8 cellular contexts compared by ENCODE assay signal in genomic region chrX:104098151-104098808, GRCh38. TPM values are rescaled to one million over a fixed set of nuclear protein-coding genes. Genes with fewer than 3 reads are reported as not detected.
DNase-seq lines count a peak whose midpoint lies in the region; ATAC-seq and TF ChIP-seq lines count a peak whose summit lies in the region.

No MANE protein-coding gene starts in this region.

- peaks cover 0 to 1% (median 0%) of the 10 kb centered on the region in 4 donors for H3K27me3 ChIP-seq in liver (ENCODE audit: control insufficient read depth in 4 of 4, insufficient read depth in 4 of 4, low read length in 3 of 4)
- peaks cover 0 to 10% (median 0%) of the 10 kb centered on the region in 3 donors for H3K27me3 ChIP-seq in stomach

- H3K27ac ChIP-seq in liver (ENCODE audit: low read depth in 1 of 2, low read length in 2 of 2) (no peak overlapping the region), stomach (no peak overlapping the region)

- no peak overlapping the region for H3K9ac ChIP-seq in liver (ENCODE audit: low read depth in 1 of 2, low read length in 2 of 2)

- H3K36me3 ChIP-seq in liver (ENCODE audit: control insufficient read depth in 4 of 4, insufficient read depth in 3 of 4, low read depth in 1 of 4, low read length in 3 of 4) (no peaks in the 10 kb centered on the region), stomach (no peaks in the 10 kb centered on the region)

- H3K27ac Mint-ChIP-seq in T-helper 17 cell = no peak overlapping the region

- H3K9me3 ChIP-seq in T-helper 17 cell (ENCODE audit: control insufficient read depth, low read length, poor library complexity, severe bottlenecking) (no peaks in the 10 kb centered on the region), liver (ENCODE audit: control insufficient read depth in 4 of 4, low read length in 3 of 4) (no peaks in the 10 kb centered on the region), stomach (no peaks in the 10 kb centered on the region)

- H3K4me1 Mint-ChIP-seq in T-helper 17 cell = no peaks in the 10 kb centered on the region

- H3K36me3 Mint-ChIP-seq in T-helper 17 cell (ENCODE audit: low read depth) = no peaks in the 10 kb centered on the region

- DNase-seq in activated T-cell treated with anti-CD3 and anti-CD28 coated beads for 1 hour (ENCODE audit: low read depth) (peak; percentile 28), NCI-H187 treated with DMSO at 0.1 percent for 48 hours (lab: John Stamatoyannopoulos, UW) (peak; percentile 27), T-helper 17 cell (peak; percentile 15 to 31 (median 16)), cerebellar cortex (ENCODE audit: low spot score) (peak; percentile 89), stomach (peak; percentile 43)
- DNase-seq in activated T-cell treated with anti-CD3 and anti-CD28 coated beads, Interleukin-2, amount 50 U/mL, for 1 hour = no peak

- under 1% methylated on average over 4 of the region's 4 CpGs for WGBS in liver
- 0 to 6% (median 1%) methylated on average over 4 of the region's 4 CpGs for WGBS in stomach, 5 donors

- TF ChIP-seq POLR2A in stomach (IDR thresholded peaks at IDR 0.05) = no peak

- ATAC-seq in HG02642 (IDR thresholded peaks at IDR 0.05; ENCODE audit: poor library complexity, unreplicated experiment) = peak; percentile 53
- ATAC-seq in T-helper 17 cell = peak; percentile 73

- no peak for TF ChIP-seq EP300 in stomach (IDR thresholded peaks at IDR 0.05)

- TF ChIP-seq CTCF in liver (IDR thresholded peaks at IDR 0.05; ENCODE audit: low read depth, low read length, missing input control) (peak; percentile 62), stomach (IDR thresholded peaks at IDR 0.05) (peak in 4 of 7 experiments; percentile 39 to 66 (median 54))

- no peaks in the 10 kb centered on the region for H3K4me1 ChIP-seq in liver (ENCODE audit: control insufficient read depth in 4 of 4, insufficient read depth in 4 of 4, low read length in 3 of 4)
- no peaks in the 10 kb centered on the region for H3K4me1 ChIP-seq in stomach

- no peaks in the 10 kb centered on the region for H3K27me3 Mint-ChIP-seq in T-helper 17 cell

- intact Hi-C loops in stomach (cut with DNase I; ENCODE audit: low total_unique reads) = no loop called here

- H3K4me3 ChIP-seq in liver (ENCODE audit: low read depth in 1 of 3, low read length in 3 of 3) (no peak overlapping the region), stomach (no peak overlapping the region)

- TF ChIP-seq RAD21 in liver (IDR thresholded peaks at IDR 0.05) = peak; percentile 74 to 85

- H3K4me3 Mint-ChIP-seq in T-helper 17 cell = no peak overlapping the region

TF ChIP-seq in liver, 16 proteins besides CTCF, POLR2A, EP300 and RAD21:
- no peak for TF ChIP-seq HNF4A (conservative IDR thresholded peaks at IDR 0.05)
- no peak for TF ChIP-seq YY1 (IDR thresholded peaks at IDR 0.05)
- no peak for TF ChIP-seq REST (IDR thresholded peaks at IDR 0.05)
- no peak for TF ChIP-seq FOXA2 (IDR thresholded peaks at IDR 0.05)
- TF ChIP-seq MAX (IDR thresholded peaks at IDR 0.05) = no peak
- TF ChIP-seq TAF1 (conservative IDR thresholded peaks at IDR 0.05) = no peak
- no peak for TF ChIP-seq ATF3 (IDR thresholded peaks at IDR 0.05)
- no peak for TF ChIP-seq RXRA (IDR thresholded peaks at IDR 0.05)
- TF ChIP-seq GABPA (IDR thresholded peaks at IDR 0.05 in 1 of 2, conservative IDR thresholded peaks at IDR 0.05 in 1 of 2) = no peak
- TF ChIP-seq SP1 (IDR thresholded peaks at IDR 0.05) = no peak
- TF ChIP-seq ZBTB33 (IDR thresholded peaks at IDR 0.05) = no peak
- TF ChIP-seq HNF4G (IDR thresholded peaks at IDR 0.05) = no peak
- TF ChIP-seq JUND (IDR thresholded peaks at IDR 0.05) = no peak
- TF ChIP-seq EGR1 (IDR thresholded peaks at IDR 0.05; ENCODE audit: low read depth in 2 of 2) = no peak
- TF ChIP-seq NR2F2 (IDR thresholded peaks at IDR 0.05) = no peak
- TF ChIP-seq FOXA1 (IDR thresholded peaks at IDR 0.05) = no peak

RNA-seq across cellular contexts. Expression of gene ZCCHC18, which starts 14.0 kb away (rescaled TPM):
- total RNA-seq in T-helper 17 cell (1 to 10 TPM; 4.0 to 4.9 TPM), liver (under 1 TPM; 0.09 to 0.25 TPM), stomach (1 to 10 TPM in 1 of 5 donors, under 1 TPM in 1, not detected in 3; 0.92 to 2.8 TPM)
- polyA plus RNA-seq in liver (under 1 TPM in 1 of 2 donors, not detected in 1; 0.05 TPM), stomach (1 to 10 TPM in 1 of 3 donors, under 1 TPM in 2; 0.50 to 1.3 (median 0.61) TPM)

RNA-seq across cellular contexts. Expression of gene TMSB15C, which starts 22.2 kb away (rescaled TPM):
- 1 to 10 TPM; 1.6 to 3.1 TPM for total RNA-seq in T-helper 17 cell
- under 1 TPM; 0.17 to 0.23 TPM for total RNA-seq in liver
- not detected for polyA plus RNA-seq in liver
- total RNA-seq in stomach = 10 to 100 TPM in 1 of 5 donors, 1 to 10 TPM in 1, not detected in 3; 1.6 to 11.7 TPM
- polyA plus RNA-seq in stomach = under 1 TPM; 0.33 to 0.76 (median 0.62) TPM

RNA-seq across cellular contexts. Expression of gene H2BW2, which starts 58.5 kb away (rescaled TPM):
- total RNA-seq in T-helper 17 cell (not detected), liver (not detected), stomach (not detected)
- polyA plus RNA-seq in liver (not detected), stomach (not detected)

RNA-seq across cellular contexts. Expression of gene SLC25A53, which starts 58.5 kb away (rescaled TPM):
- 1 to 10 TPM; 7.9 to 9.6 TPM for total RNA-seq in T-helper 17 cell
- 1 to 10 TPM; 7.9 to 8.5 TPM for total RNA-seq in liver
- polyA plus RNA-seq in liver = 1 to 10 TPM; 2.8 to 6.3 TPM
- 100 to 1,000 TPM in 1 of 5 donors, 10 to 100 TPM in 1, 1 to 10 TPM in 3; 2.9 to 118 (median 9.1) TPM for total RNA-seq in stomach
- polyA plus RNA-seq in stomach = 1 to 10 TPM; 3.3 to 8.0 (median 3.5) TPM
